ENCODE assay signal across 9 cellular contexts in the genomic region with DNA sequence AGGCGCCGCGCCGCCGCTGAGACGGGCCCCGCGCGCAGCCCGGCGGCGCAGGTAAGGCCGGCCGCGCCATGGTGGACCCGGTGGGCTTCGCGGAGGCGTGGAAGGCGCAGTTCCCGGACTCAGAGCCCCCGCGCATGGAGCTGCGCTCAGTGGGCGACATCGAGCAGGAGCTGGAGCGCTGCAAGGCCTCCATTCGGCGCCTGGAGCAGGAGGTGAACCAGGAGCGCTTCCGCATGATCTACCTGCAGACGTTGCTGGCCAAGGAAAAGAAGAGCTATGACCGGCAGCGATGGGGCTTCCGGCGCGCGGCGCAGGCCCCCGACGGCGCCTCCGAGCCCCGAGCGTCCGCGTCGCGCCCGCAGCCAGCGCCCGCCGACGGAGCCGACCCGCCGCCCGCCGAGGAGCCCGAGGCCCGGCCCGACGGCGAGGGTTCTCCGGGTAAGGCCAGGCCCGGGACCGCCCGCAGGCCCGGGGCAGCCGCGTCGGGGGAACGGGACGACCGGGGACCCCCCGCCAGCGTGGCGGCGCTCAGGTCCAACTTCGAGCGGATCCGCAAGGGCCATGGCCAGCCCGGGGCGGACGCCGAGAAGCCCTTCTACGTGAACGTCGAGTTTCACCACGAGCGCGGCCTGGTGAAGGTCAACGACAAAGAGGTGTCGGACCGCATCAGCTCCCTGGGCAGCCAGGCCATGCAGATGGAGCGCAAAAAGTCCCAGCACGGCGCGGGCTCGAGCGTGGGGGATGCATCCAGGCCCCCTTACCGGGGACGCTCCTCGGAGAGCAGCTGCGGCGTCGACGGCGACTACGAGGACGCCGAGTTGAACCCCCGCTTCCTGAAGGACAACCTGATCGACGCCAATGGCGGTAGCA. TPM values are rescaled to one million over a fixed set of nuclear protein-coding genes. Genes with fewer than 3 reads are reported as not detected.
DNase-seq lines count a peak whose midpoint lies in the region; ATAC-seq, FAIRE-seq and TF ChIP-seq lines count a peak whose summit lies in the region.
"Had no signal": no experiment of that assay in that cellular context is flagged by ENCODE, and none has a peak within 500 bp of the region (broad histone marks: within the 10 kb centered on the region; RNA-seq: fewer than 3 reads in every experiment).

No MANE protein-coding gene starts in this region.

- intact Hi-C loops in GM12878 (cut with micrococcal nuclease; ENCODE audit: unreplicated experiment) (loop anchor here (5.0 kb wide), 2 partner anchors 36 to 44 kb away; no protein-coding TSS in a partner anchor), right lobe of liver (cut with DNase I) (no loop called here)

- CTCF ChIA-PET in GM12878 (lab: Yijun Ruan, JAX): interaction anchor here (0.7 to 13.6 kb wide), 7 partner anchors 10 to 222 kb away, joined by 3 to 209 read pairs (median 5); no protein-coding TSS in a partner anchor

- H3K79me2 ChIP-seq in GM12878 (ENCODE audit: control insufficient read depth, insufficient read depth, low read length): peaks cover 47% of the 10 kb centered on the region

- peak overlapping the region; percentile 62 for H3K9ac ChIP-seq in GM12878 (ENCODE audit: control insufficient read depth, insufficient read depth, low read length)

- H3K4me1 ChIP-seq in GM12878 (ENCODE audit: control insufficient read depth, insufficient read depth, low read length) (peaks cover 60% of the 10 kb centered on the region), right lobe of liver (peaks cover 0 to 59% (median 16%) of the 10 kb centered on the region in 4 donors)

- 24% methylated on average over 82 of the region's 116 CpGs for WGBS in GM12878 (ENCODE audit: insufficient coverage, insufficient replicate concordance, low lambda C conversion rate, missing lambda C conversion rate)
- WGBS in right lobe of liver (ENCODE audit: insufficient coverage, low coverage, low lambda C conversion rate, missing lambda C conversion rate): 2% methylated on average over 13 of the region's 116 CpGs

- H3K27me3 ChIP-seq in MG63 (no peaks in the 10 kb centered on the region), GM12878 (replicated peaks in 1 of 2; ENCODE audit: control insufficient read depth in 2 of 2, insufficient read depth in 2 of 2, low read length in 1 of 2) (no peaks in the 10 kb centered on the region), right lobe of liver (no peaks in the 10 kb centered on the region)

- DNase-seq in Caki2 (ENCODE audit: low read depth): peak; percentile 40
- DNase-seq in MG63: no peak
- DNase-seq in GM12878 (ENCODE audit: low read depth, low spot score): no peak
- peak in 1 of 3 donors; percentile 38 for DNase-seq in right lobe of liver
- no peak for DNase-seq in putamen (ENCODE audit: low spot score)
- DNase-seq in NCI-H1092 treated with DMSO at 0.1 percent for 48 hours (lab: John Stamatoyannopoulos, UW): no peak
- DNase-seq in KBM-7: no peak

- H2AFZ ChIP-seq in GM12878 (ENCODE audit: control insufficient read depth, low read depth, low read length): peak overlapping the region; percentile 64

- POLR2A ChIA-PET in GM12878 (lab: Charles Lee): no interaction called here

- no peaks in the 10 kb centered on the region; the same call in 1 of the 2 replicates for H3K9me3 ChIP-seq in MG63
- H3K9me3 ChIP-seq in GM12878 (replicated peaks; ENCODE audit: control insufficient read depth, insufficient read depth, low read length): no peaks in the 10 kb centered on the region; the same call in 2 of the 3 replicates
- no peaks in the 10 kb centered on the region for H3K9me3 ChIP-seq in right lobe of liver

- H3K4me2 ChIP-seq in GM12878 (ENCODE audit: control insufficient read depth, insufficient read depth): peak overlapping the region; percentile 98

- RAD21 ChIA-PET in GM12878 (lab: Charles Lee; ENCODE audit: unreplicated experiment): interaction anchor here (0.8 to 13.6 kb wide), 8 partner anchors 37 to 221 kb away, joined by 3 to 167 read pairs (median 5); partner anchors contain the start of gene RAB36

- TF ChIP-seq CTCF in GM12878 (IDR thresholded peaks at IDR 0.05 in 2 of 3, conservative IDR thresholded peaks at IDR 0.05 in 1 of 3; ENCODE audit: control insufficient read depth in 2 of 3, extremely low read depth in 1 of 3, insufficient read depth in 1 of 3, low read depth in 3 of 3, low read length in 3 of 3) (no peak), right lobe of liver (IDR thresholded peaks at IDR 0.05) (no peak)

- no peak for TF ChIP-seq EP300 in GM12878 (IDR thresholded peaks at IDR 0.05; ENCODE audit: borderline replicate concordance in 1 of 2, control insufficient read depth in 1 of 2, low read depth in 2 of 2, low read length in 2 of 2)

- peaks cover 5% of the 10 kb centered on the region; the same call in 1 of the 2 replicates for H4K20me1 ChIP-seq in GM12878 (ENCODE audit: control insufficient read depth, insufficient read depth)

- H3K36me3 ChIP-seq in MG63 (peaks cover 3% of the 10 kb centered on the region; the same call in 1 of the 2 replicates), GM12878 (ENCODE audit: control insufficient read depth in 2 of 2, insufficient read depth in 2 of 2, low read length in 1 of 2) (no peaks in the 10 kb centered on the region; a peak in 1 of 4 replicates), right lobe of liver (no peaks in the 10 kb centered on the region)

- in situ Hi-C loops in Caki2 (cut with HindIII; ENCODE audit: low pct_unique_long_range_greater_than_20kb, low sequenced_read_pairs): no loop called here
- in situ Hi-C loops in GM12878 (cut with MboI): no loop called here
- in situ Hi-C loops in KBM-7 (cut with MboI; ENCODE audit: low pct_unique_long_range_greater_than_20kb, low sequenced_read_pairs): no loop called here

- SMC1A ChIA-PET in GM12878 (lab: Charles Lee; ENCODE audit: uncharacterized antibody, unreplicated experiment): interaction anchor here (0.7 to 4.1 kb wide), 6 partner anchors 36 to 221 kb away, joined by 3 to 16 read pairs (median 4); partner anchors contain the start of gene RAB36

- no TSS peak for BruUV-seq in GM12878 (replicated peaks; lab: Mats Ljungman, UMichigan)

- no peak for TF ChIP-seq POLR2A in GM12878 (IDR thresholded peaks at IDR 0.05; ENCODE audit: low read depth, low read length)
- no peak for TF ChIP-seq POLR2A in right lobe of liver (IDR thresholded peaks at IDR 0.05)

- no peak for TF ChIP-seq RAD21 in GM12878 (IDR thresholded peaks at IDR 0.05; ENCODE audit: insufficient read depth, low read depth, low read length)

- no peak for ATAC-seq in GM12878
- no peak for ATAC-seq in right lobe of liver

- no peak for FAIRE-seq in GM12878 (lab: Jason Lieb, UNC)

- H3K27ac ChIP-seq in GM12878 (ENCODE audit: control insufficient read depth, insufficient read depth): no peak overlapping the region; the same call in 1 of the 2 replicates
- peak overlapping the region in 1 of 3 donors; percentile 76 for H3K27ac ChIP-seq in right lobe of liver
- peak overlapping the region; percentile 73 for H3K27ac ChIP-seq in temporal lobe (ENCODE audit: low read depth, low read length)

- H3K4me3 ChIP-seq in MG63 (peak overlapping the region; percentile 46), GM12878 (peak overlapping the region; percentile 76), right lobe of liver (peak overlapping the region; percentile 49 to 75 (median 65))

RNA-seq across cellular contexts. Expression of gene BCR, which starts 0.8 kb away (rescaled TPM):
- total RNA-seq in Caki2 (2014; rRNA removed; shearing (Covaris generic); ENCODE audit: low replicate concordance): 41.9 and 60.7 TPM in 2 replicates
- 10.6 and 17.3 TPM in 2 replicates for total RNA-seq in MG63 (2014; rRNA removed; shearing (Covaris generic); ENCODE audit: low replicate concordance)
- 63.5 and 77.1 TPM in 2 replicates for total RNA-seq in GM12878 (2013; cell fraction: nucleolus; rRNA removed)
- total RNA-seq in GM12878 (2014; rRNA removed) (34.0 and 36.3 TPM in 2 replicates), GM12878 (2014; rRNA removed; fragmentation: Illumina TruSeq; extraction: Trizol) (28.5 and 30.3 TPM in 2 replicates), GM12878 (2021) (62.8 and 64.7 TPM in 2 replicates), right lobe of liver (10 to 100 TPM; 22.7 to 28.8 (median 24.3) TPM), temporal lobe (52.6 TPM)
- polyA plus RNA-seq in GM12878 (2011; ENCODE audit: low read depth): 6.2 TPM
- polyA plus RNA-seq in GM12878 (2011; rRNA removed) (10.6 and 25.8 TPM in 2 replicates), GM12878 (2014; fragmentation: Illumina TruSeq; extraction: Trizol) (5.5 and 16.4 TPM in 2 replicates), GM12878 (2014; fragmentation: Nextera tagmentation; extraction: Ambion mirVana) (1 to 10 TPM; 1.7 to 2.9 TPM), GM12878 (2014; rRNA removed) (20.3 and 27.8 TPM in 2 replicates), GM12878 (2016; fragmentation: Nextera tagmentation; extraction: Ambion mirVana) (1 to 10 TPM; 6.2 to 7.6 TPM)
- 55.5 and 66.6 TPM in 2 replicates for polyA plus RNA-seq in GM12878 (2011; cell fraction: cytosol; rRNA removed)
- 59.8 and 97.2 TPM in 2 replicates for polyA plus RNA-seq in GM12878 (2011; cell fraction: nucleus; rRNA removed)
- 19.5 and 28.5 TPM in 2 replicates for polyA plus RNA-seq in GM12878 (2012)
- polyA minus RNA-seq in GM12878 (2011; rRNA and poly(A)+ RNA removed): 75.9 and 87.4 TPM in 2 replicates
- polyA minus RNA-seq in GM12878 (2011; cell fraction: cytosol; rRNA and poly(A)+ RNA removed): 45.1 and 50.0 TPM in 2 replicates
- 18.7 and 45.2 TPM in 2 replicates for polyA minus RNA-seq in GM12878 (2011; cell fraction: nucleus; rRNA and poly(A)+ RNA removed)

RNA-seq across cellular contexts. Expression of gene RAB36, which starts 35.9 kb away (rescaled TPM):
- total RNA-seq in Caki2 (2014; rRNA removed; shearing (Covaris generic); ENCODE audit: low replicate concordance): 9.1 and 10.9 TPM in 2 replicates
- 0.03 TPM in 1 of 2 replicates, not detected in the other for total RNA-seq in MG63 (2014; rRNA removed; shearing (Covaris generic); ENCODE audit: low replicate concordance)
- 2.0 and 2.2 TPM in 2 replicates for total RNA-seq in GM12878 (2013; cell fraction: nucleolus; rRNA removed)
- 0.79 and 1.0 TPM in 2 replicates for total RNA-seq in GM12878 (2014; rRNA removed)
- 0.31 and 0.74 TPM in 2 replicates for total RNA-seq in GM12878 (2014; rRNA removed; fragmentation: Illumina TruSeq; extraction: Trizol)
- total RNA-seq in GM12878 (2021): 1.0 and 1.3 TPM in 2 replicates
- polyA plus RNA-seq in GM12878 (2011; ENCODE audit: low read depth): 0.22 TPM
- 1.1 and 2.7 TPM in 2 replicates for polyA plus RNA-seq in GM12878 (2011; rRNA removed)
- polyA plus RNA-seq in GM12878 (2011; cell fraction: cytosol; rRNA removed): 3.9 and 4.1 TPM in 2 replicates
- 3.8 and 3.9 TPM in 2 replicates for polyA plus RNA-seq in GM12878 (2011; cell fraction: nucleus; rRNA removed)
- 0.49 and 0.62 TPM in 2 replicates for polyA plus RNA-seq in GM12878 (2012)
- polyA plus RNA-seq in GM12878 (2014; fragmentation: Illumina TruSeq; extraction: Trizol): 0.73 and 0.87 TPM in 2 replicates
- under 1 TPM; 0.45 to 0.46 TPM for polyA plus RNA-seq in GM12878 (2014; fragmentation: Nextera tagmentation; extraction: Ambion mirVana)
- polyA plus RNA-seq in GM12878 (2014; rRNA removed): 0.62 and 1.3 TPM in 2 replicates
- polyA plus RNA-seq in GM12878 (2016; fragmentation: Nextera tagmentation; extraction: Ambion mirVana): 1 to 10 TPM; 1.4 TPM
- 2.3 and 2.4 TPM in 2 replicates for polyA minus RNA-seq in GM12878 (2011; rRNA and poly(A)+ RNA removed)
- polyA minus RNA-seq in GM12878 (2011; cell fraction: cytosol; rRNA and poly(A)+ RNA removed): 0.94 and 1.1 TPM in 2 replicates
- 1.5 and 3.5 TPM in 2 replicates for polyA minus RNA-seq in GM12878 (2011; cell fraction: nucleus; rRNA and poly(A)+ RNA removed)
- total RNA-seq in right lobe of liver: under 1 TPM; 0.07 to 0.65 (median 0.19) TPM
- total RNA-seq in temporal lobe: 4.9 TPM

RNA-seq across cellular contexts. Expression of gene RSPH14, which starts 39.3 kb away (rescaled TPM):
- 0.26 and 2.3 TPM in 2 replicates for total RNA-seq in Caki2 (2014; rRNA removed; shearing (Covaris generic); ENCODE audit: low replicate concordance)
- total RNA-seq in MG63 (2014; rRNA removed; shearing (Covaris generic); ENCODE audit: low replicate concordance): not detected in 2 replicates
- total RNA-seq in GM12878 (2013; cell fraction: nucleolus; rRNA removed): 0.81 TPM in 1 of 2 replicates, not detected in the other
- total RNA-seq in GM12878 (2014; rRNA removed): 1.2 TPM in 1 of 2 replicates, not detected in the other
- 0.74 and 0.85 TPM in 2 replicates for total RNA-seq in GM12878 (2014; rRNA removed; fragmentation: Illumina TruSeq; extraction: Trizol)
- total RNA-seq in GM12878 (2021): 0.43 and 0.95 TPM in 2 replicates
- polyA plus RNA-seq in GM12878 (2011; ENCODE audit: low read depth): 0.29 TPM
- 1.5 and 1.6 TPM in 2 replicates for polyA plus RNA-seq in GM12878 (2011; rRNA removed)
- 1.4 and 1.7 TPM in 2 replicates for polyA plus RNA-seq in GM12878 (2011; cell fraction: cytosol; rRNA removed)
- polyA plus RNA-seq in GM12878 (2011; cell fraction: nucleus; rRNA removed): 0.51 and 1.1 TPM in 2 replicates
- 0.16 and 0.56 TPM in 2 replicates for polyA plus RNA-seq in GM12878 (2012)
- 0.13 TPM in 1 of 2 replicates, not detected in the other for polyA plus RNA-seq in GM12878 (2014; fragmentation: Illumina TruSeq; extraction: Trizol)
- polyA plus RNA-seq in GM12878 (2014; fragmentation: Nextera tagmentation; extraction: Ambion mirVana): 1 to 10 TPM in 1 of 2 experiments, under 1 TPM in 1; 0.80 to 1.4 TPM
- 0.35 and 0.81 TPM in 2 replicates for polyA plus RNA-seq in GM12878 (2014; rRNA removed)
- polyA plus RNA-seq in GM12878 (2016; fragmentation: Nextera tagmentation; extraction: Ambion mirVana): under 1 TPM; 0.21 to 0.35 TPM
- polyA minus RNA-seq in GM12878 (2011; rRNA and poly(A)+ RNA removed): 1.7 and 2.6 TPM in 2 replicates
- polyA minus RNA-seq in GM12878 (2011; cell fraction: cytosol; rRNA and poly(A)+ RNA removed): not detected in 2 replicates
- polyA minus RNA-seq in GM12878 (2011; cell fraction: nucleus; rRNA and poly(A)+ RNA removed): 2.2 TPM in 1 of 2 replicates, not detected in the other
- total RNA-seq in right lobe of liver: not detected
- total RNA-seq in temporal lobe: 2.7 TPM
- total RNA-seq: M059J had no signal
